14 cellular contexts compared by ENCODE assay signal in genomic region chr12:12523229-12523628, GRCh38.
"Had no signal": no experiment of that assay in that cellular context is flagged by ENCODE, and none has a peak within 500 bp of the region (broad histone marks: within the 10 kb centered on the region; RNA-seq: fewer than 3 reads in every experiment).

No MANE protein-coding gene starts in this region.

- H3K4me1 ChIP-seq: thyroid gland had no signal

- H3K27ac ChIP-seq: epithelial cell of prostate, gastroesophageal sphincter, thyroid gland had no signal

- H3K4me3 ChIP-seq: adrenal gland, gastroesophageal sphincter, thyroid gland had no signal

- H3K9me3 ChIP-seq: adrenal gland, gastroesophageal sphincter, thyroid gland had no signal

- H3K4me3 Mint-ChIP-seq: activated CD4-positive, alpha-beta T cell treated with anti-CD3 and anti-CD28 coated beads, Interleukin-2, amount 10 ng/mL, durations not matched to agents 7 days and 5 days; central memory CD8-positive, alpha-beta T cell; effector memory CD8-positive, alpha-beta T cell; stimulated activated naive CD8-positive, alpha-beta T cell treated with anti-CD3 and anti-CD28 coated beads, Interleukin-15, amount 100 ng/mL, for 72 hours had no signal

- H3K9me3 Mint-ChIP-seq: activated CD4-positive, alpha-beta T cell treated with anti-CD3 and anti-CD28 coated beads, Interleukin-2, amount 10 ng/mL, durations not matched to agents 7 days and 5 days; central memory CD8-positive, alpha-beta T cell; effector memory CD8-positive, alpha-beta T cell; stimulated activated naive CD8-positive, alpha-beta T cell treated with anti-CD3 and anti-CD28 coated beads, Interleukin-15, amount 100 ng/mL, for 72 hours had no signal

- H3K27me3 ChIP-seq: adrenal gland, gastroesophageal sphincter, thyroid gland had no signal

- DNase-seq: activated CD4-positive, alpha-beta T cell treated with anti-CD3 and anti-CD28 coated beads, Interleukin-2, amount 10 ng/mL, durations not matched to agents 7 days and 5 days; activated CD4-positive, CD25-positive, alpha-beta regulatory T cell; activated naive CD4-positive, alpha-beta T cell treated with anti-CD3 and anti-CD28 coated beads, Interleukin-2, amount 50 U/mL, for 16 hours; adrenal gland; effector memory CD8-positive, alpha-beta T cell; kidney; left ventricle myocardium superior; mesendoderm; stimulated activated CD4-positive, alpha-beta T cell treated with anti-CD3 and anti-CD28 coated beads, Interleukin-4, amount 100 ng/mL, for 24 hours; stimulated activated naive CD8-positive, alpha-beta T cell treated with anti-CD3 and anti-CD28 coated beads, Interleukin-15, amount 100 ng/mL, for 72 hours; thyroid gland had no signal

- H3K27ac Mint-ChIP-seq: activated CD4-positive, alpha-beta T cell treated with anti-CD3 and anti-CD28 coated beads, Interleukin-2, amount 10 ng/mL, durations not matched to agents 7 days and 5 days; effector memory CD8-positive, alpha-beta T cell had no signal

- H3K27me3 Mint-ChIP-seq: activated CD4-positive, alpha-beta T cell treated with anti-CD3 and anti-CD28 coated beads, Interleukin-2, amount 10 ng/mL, durations not matched to agents 7 days and 5 days; central memory CD8-positive, alpha-beta T cell; effector memory CD8-positive, alpha-beta T cell; stimulated activated naive CD8-positive, alpha-beta T cell treated with anti-CD3 and anti-CD28 coated beads, Interleukin-15, amount 100 ng/mL, for 72 hours had no signal

- ATAC-seq: effector memory CD8-positive, alpha-beta T cell; gastroesophageal sphincter; left ventricle myocardium superior; stimulated activated naive CD8-positive, alpha-beta T cell treated with anti-CD3 and anti-CD28 coated beads, Interleukin-15, amount 100 ng/mL, for 72 hours had no signal
